ENCODE assay signal across 1 cellular context in the genomic region with DNA sequence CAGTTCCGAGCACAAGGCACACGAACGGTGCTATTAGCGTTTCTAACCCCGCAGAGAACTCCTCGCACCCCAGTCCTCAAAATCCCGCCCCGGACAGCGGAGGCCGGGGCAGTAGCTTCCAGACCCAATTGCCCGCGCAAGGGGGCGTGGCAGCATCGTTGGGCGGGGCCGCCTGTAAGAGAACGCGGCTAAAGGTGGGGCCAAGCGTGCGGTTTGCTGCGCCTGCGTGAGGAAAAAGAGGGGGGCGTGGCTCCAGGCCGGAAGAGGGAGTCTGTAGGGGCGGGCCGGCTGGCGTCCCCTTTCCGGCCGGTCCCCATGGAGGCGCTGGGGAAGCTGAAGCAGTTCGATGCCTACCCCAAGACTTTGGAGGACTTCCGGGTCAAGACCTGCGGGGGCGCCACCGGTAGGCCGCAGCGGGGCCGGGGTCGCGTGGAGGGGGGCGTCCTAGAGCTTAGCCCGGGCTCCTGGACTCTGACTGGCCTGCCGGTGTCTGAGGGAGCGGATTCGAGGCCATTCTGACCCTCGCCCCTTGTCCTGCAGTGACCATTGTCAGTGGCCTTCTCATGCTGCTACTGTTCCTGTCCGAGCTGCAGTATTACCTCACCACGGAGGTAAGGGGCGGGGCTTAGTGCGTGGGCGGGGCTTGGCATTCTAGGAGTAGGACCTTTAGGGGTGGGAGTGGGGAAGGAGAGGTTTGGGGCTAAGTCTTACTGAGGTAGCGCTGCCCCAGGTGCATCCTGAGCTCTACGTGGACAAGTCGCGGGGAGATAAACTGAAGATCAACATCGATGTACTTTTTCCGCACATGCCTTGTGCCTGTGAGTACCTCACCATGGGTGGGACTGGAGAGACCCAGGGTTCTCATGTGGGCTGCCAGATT.
A peak's percentile ranks its signal among the peaks of the same experiment; 100 is the strongest.
TF ChIP-seq lines count a peak whose summit lies in the region.

A gene (plus strand): TSS at position 296 of the 880 bp plus-strand sequence. CDS start 20 bp downstream, at position 316.

TF ChIP-seq in HepG2, 621 proteins besides CTCF, POLR2A, EP300 and RAD21 (continued from another document and continues in another):
- TF ChIP-seq FIP1L1 (IDR thresholded peaks at IDR 0.05; ENCODE audit: borderline replicate concordance, insufficient read depth, low read depth, low read length) (peak; percentile 96; the same call in 1 of the 2 replicates), HMG20B (CRISPR knock-in tag; conservative IDR thresholded peaks at IDR 0.05) (no peak; the same call in 1 of the 2 replicates), ZNF775 (CRISPR knock-in tag; IDR thresholded peaks at IDR 0.05; ENCODE audit: borderline replicate concordance) (0 out of 2 replicates have a peak, but pooled peaks have one; percentile 24), MYNN (CRISPR knock-in tag; IDR thresholded peaks at IDR 0.05; ENCODE audit: low read depth) (no peak), ZBTB38 (CRISPR knock-in tag; IDR thresholded peaks at IDR 0.05) (peak; percentile 99), MEIS2 (CRISPR knock-in tag; IDR thresholded peaks at IDR 0.05) (no peak), PCBP1 (IDR thresholded peaks at IDR 0.05; ENCODE audit: borderline replicate concordance, low read depth, low read length) (no peak), ZNF720 (CRISPR knock-in tag; IDR thresholded peaks at IDR 0.05) (no peak), GATAD2A (CRISPR knock-in tag; IDR thresholded peaks at IDR 0.05) (peak; percentile 21; the same call in 1 of the 2 replicates), SP1 (IDR thresholded peaks at IDR 0.05) (peak; percentile 20; the same call in 1 of the 2 replicates), SP1 (CRISPR knock-in tag; IDR thresholded peaks at IDR 0.05) (peak; percentile 97), RBM39 (IDR thresholded peaks at IDR 0.05; ENCODE audit: low read depth, low read length, poor library complexity, severe bottlenecking) (peak; percentile 99), ZNF552 (CRISPR knock-in tag; IDR thresholded peaks at IDR 0.05; ENCODE audit: borderline replicate concordance) (peak; percentile 76; the same call in 1 of the 2 replicates), ZNF75D (CRISPR knock-in tag; IDR thresholded peaks at IDR 0.05; ENCODE audit: borderline replicate concordance) (no peak; the same call in 1 of the 2 replicates), ZKSCAN1 (IDR thresholded peaks at IDR 0.05; ENCODE audit: low read length) (no peak), SOX13 (IDR thresholded peaks at IDR 0.05) (peak; percentile 21; the same call in 1 of the 2 replicates), SOX13 (CRISPR knock-in tag; conservative IDR thresholded peaks at IDR 0.05 in 1 of 2, IDR thresholded peaks at IDR 0.05 in 1 of 2) (no peak; a peak in 1 of 4 replicates), MBD4 (IDR thresholded peaks at IDR 0.05; ENCODE audit: borderline replicate concordance, low read length) (no peak), NRL (CRISPR knock-in tag; IDR thresholded peaks at IDR 0.05; ENCODE audit: borderline replicate concordance) (peak; percentile 96), ZSCAN25 (CRISPR knock-in tag; IDR thresholded peaks at IDR 0.05) (no peak), ZBTB20 (CRISPR knock-in tag; IDR thresholded peaks at IDR 0.05; ENCODE audit: borderline replicate concordance, low read depth) (peak; percentile 67; the same call in 1 of the 2 replicates), ZNF260 (CRISPR knock-in tag; IDR thresholded peaks at IDR 0.05; ENCODE audit: borderline replicate concordance, low read depth) (no peak), ZNF747 (CRISPR knock-in tag; IDR thresholded peaks at IDR 0.05; ENCODE audit: borderline replicate concordance) (peak; percentile 95), U2AF2 (IDR thresholded peaks at IDR 0.05; ENCODE audit: low read depth, low read length) (no peak), ZNF282 (IDR thresholded peaks at IDR 0.05; ENCODE audit: partially characterized antibody) (no peak), ZSCAN22 (CRISPR knock-in tag; IDR thresholded peaks at IDR 0.05) (no peak)
- TF ChIP-seq, protein P1, sequence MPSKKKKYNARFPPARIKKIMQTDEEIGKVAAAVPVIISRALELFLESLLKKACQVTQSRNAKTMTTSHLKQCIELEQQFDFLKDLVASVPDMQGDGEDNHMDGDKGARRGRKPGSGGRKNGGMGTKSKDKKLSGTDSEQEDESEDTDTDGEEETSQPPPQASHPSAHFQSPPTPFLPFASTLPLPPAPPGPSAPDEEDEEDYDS (CRISPR knock-in tag; IDR thresholded peaks at IDR 0.05): peak; percentile 73
- TF ChIP-seq, protein P2, sequence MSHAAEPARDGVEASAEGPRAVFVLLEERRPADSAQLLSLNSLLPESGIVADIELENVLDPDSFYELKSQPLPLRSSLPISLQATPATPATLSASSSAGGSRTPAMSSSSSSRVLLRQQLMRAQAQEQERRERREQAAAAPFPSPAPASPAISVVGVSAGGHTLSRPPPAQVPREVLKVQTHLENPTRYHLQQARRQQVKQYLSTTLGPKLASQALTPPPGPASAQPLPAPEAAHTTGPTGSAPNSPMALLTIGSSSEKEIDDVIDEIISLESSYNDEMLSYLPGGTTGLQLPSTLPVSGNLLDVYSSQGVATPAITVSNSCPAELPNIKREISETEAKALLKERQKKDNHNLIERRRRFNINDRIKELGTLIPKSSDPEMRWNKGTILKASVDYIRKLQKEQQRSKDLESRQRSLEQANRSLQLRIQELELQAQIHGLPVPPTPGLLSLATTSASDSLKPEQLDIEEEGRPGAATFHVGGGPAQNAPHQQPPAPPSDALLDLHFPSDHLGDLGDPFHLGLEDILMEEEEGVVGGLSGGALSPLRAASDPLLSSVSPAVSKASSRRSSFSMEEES (CRISPR knock-in tag; IDR thresholded peaks at IDR 0.05): no peak
- TF ChIP-seq, protein P3, sequence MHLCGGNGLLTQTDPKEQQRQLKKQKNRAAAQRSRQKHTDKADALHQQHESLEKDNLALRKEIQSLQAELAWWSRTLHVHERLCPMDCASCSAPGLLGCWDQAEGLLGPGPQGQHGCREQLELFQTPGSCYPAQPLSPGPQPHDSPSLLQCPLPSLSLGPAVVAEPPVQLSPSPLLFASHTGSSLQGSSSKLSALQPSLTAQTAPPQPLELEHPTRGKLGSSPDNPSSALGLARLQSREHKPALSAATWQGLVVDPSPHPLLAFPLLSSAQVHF (CRISPR knock-in tag; IDR thresholded peaks at IDR 0.05): 0 out of 2 replicates have a peak, but pooled peaks have one; percentile 26
- TF ChIP-seq, protein P4, sequence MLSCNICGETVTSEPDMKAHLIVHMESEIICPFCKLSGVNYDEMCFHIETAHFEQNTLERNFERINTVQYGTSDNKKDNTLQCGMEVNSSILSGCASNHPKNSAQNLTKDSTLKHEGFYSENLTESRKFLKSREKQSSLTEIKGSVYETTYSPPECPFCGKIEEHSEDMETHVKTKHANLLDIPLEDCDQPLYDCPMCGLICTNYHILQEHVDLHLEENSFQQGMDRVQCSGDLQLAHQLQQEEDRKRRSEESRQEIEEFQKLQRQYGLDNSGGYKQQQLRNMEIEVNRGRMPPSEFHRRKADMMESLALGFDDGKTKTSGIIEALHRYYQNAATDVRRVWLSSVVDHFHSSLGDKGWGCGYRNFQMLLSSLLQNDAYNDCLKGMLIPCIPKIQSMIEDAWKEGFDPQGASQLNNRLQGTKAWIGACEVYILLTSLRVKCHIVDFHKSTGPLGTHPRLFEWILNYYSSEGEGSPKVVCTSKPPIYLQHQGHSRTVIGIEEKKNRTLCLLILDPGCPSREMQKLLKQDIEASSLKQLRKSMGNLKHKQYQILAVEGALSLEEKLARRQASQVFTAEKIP (CRISPR knock-in tag; IDR thresholded peaks at IDR 0.05; ENCODE audit: borderline replicate concordance): no peak
- TF ChIP-seq, protein P5, sequence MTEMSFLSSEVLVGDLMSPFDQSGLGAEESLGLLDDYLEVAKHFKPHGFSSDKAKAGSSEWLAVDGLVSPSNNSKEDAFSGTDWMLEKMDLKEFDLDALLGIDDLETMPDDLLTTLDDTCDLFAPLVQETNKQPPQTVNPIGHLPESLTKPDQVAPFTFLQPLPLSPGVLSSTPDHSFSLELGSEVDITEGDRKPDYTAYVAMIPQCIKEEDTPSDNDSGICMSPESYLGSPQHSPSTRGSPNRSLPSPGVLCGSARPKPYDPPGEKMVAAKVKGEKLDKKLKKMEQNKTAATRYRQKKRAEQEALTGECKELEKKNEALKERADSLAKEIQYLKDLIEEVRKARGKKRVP (CRISPR knock-in tag; IDR thresholded peaks at IDR 0.05): 0 out of 4 replicates have a peak, but pooled peaks of 1 of the 2 experiments have one; percentile 52
- TF ChIP-seq, protein P6, sequence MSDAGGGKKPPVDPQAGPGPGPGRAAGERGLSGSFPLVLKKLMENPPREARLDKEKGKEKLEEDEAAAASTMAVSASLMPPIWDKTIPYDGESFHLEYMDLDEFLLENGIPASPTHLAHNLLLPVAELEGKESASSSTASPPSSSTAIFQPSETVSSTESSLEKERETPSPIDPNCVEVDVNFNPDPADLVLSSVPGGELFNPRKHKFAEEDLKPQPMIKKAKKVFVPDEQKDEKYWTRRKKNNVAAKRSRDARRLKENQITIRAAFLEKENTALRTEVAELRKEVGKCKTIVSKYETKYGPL (CRISPR knock-in tag; IDR thresholded peaks at IDR 0.05): no peak
- TF ChIP-seq, protein P7, sequence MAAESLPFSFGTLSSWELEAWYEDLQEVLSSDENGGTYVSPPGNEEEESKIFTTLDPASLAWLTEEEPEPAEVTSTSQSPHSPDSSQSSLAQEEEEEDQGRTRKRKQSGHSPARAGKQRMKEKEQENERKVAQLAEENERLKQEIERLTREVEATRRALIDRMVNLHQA (CRISPR knock-in tag; IDR thresholded peaks at IDR 0.05): no peak
- TF ChIP-seq, protein P8, sequence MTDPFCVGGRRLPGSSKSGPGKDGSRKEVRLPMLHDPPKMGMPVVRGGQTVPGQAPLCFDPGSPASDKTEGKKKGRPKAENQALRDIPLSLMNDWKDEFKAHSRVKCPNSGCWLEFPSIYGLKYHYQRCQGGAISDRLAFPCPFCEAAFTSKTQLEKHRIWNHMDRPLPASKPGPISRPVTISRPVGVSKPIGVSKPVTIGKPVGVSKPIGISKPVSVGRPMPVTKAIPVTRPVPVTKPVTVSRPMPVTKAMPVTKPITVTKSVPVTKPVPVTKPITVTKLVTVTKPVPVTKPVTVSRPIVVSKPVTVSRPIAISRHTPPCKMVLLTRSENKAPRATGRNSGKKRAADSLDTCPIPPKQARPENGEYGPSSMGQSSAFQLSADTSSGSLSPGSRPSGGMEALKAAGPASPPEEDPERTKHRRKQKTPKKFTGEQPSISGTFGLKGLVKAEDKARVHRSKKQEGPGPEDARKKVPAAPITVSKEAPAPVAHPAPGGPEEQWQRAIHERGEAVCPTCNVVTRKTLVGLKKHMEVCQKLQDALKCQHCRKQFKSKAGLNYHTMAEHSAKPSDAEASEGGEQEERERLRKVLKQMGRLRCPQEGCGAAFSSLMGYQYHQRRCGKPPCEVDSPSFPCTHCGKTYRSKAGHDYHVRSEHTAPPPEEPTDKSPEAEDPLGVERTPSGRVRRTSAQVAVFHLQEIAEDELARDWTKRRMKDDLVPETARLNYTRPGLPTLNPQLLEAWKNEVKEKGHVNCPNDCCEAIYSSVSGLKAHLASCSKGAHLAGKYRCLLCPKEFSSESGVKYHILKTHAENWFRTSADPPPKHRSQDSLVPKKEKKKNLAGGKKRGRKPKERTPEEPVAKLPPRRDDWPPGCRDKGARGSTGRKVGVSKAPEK (CRISPR knock-in tag; IDR thresholded peaks at IDR 0.05; ENCODE audit: borderline replicate concordance): no peak
- TF ChIP-seq, protein P9, sequence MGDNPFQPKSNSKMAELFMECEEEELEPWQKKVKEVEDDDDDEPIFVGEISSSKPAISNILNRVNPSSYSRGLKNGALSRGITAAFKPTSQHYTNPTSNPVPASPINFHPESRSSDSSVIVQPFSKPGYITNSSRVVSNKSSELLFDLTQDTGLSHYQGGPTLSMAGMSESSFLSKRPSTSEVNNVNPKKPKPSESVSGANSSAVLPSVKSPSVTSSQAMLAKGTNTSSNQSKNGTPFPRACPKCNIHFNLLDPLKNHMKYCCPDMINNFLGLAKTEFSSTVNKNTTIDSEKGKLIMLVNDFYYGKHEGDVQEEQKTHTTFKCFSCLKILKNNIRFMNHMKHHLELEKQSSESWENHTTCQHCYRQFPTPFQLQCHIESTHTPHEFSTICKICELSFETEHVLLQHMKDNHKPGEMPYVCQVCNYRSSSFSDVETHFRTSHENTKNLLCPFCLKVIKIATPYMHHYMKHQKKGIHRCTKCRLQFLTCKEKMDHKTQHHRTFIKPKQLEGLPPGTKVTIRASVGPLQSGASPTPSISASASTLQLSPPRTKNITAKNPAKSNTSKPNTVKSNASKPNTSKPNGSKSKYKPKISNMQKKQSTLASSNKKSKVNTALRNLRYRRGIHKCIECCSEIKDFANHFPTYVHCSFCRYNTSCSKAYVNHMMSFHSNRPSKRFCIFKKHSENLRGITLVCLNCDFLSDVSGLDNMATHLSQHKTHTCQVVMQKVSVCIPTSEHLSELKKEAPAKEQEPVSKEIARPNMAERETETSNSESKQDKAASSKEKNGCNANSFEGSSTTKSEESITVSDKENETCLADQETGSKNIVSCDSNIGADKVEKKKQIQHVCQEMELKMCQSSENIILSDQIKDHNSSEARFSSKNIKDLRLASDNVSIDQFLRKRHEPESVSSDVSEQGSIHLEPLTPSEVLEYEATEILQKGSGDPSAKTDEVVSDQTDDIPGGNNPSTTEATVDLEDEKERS (CRISPR knock-in tag; IDR thresholded peaks at IDR 0.05): no peak; the same call in 1 of the 2 replicates
- TF ChIP-seq, protein P10, sequence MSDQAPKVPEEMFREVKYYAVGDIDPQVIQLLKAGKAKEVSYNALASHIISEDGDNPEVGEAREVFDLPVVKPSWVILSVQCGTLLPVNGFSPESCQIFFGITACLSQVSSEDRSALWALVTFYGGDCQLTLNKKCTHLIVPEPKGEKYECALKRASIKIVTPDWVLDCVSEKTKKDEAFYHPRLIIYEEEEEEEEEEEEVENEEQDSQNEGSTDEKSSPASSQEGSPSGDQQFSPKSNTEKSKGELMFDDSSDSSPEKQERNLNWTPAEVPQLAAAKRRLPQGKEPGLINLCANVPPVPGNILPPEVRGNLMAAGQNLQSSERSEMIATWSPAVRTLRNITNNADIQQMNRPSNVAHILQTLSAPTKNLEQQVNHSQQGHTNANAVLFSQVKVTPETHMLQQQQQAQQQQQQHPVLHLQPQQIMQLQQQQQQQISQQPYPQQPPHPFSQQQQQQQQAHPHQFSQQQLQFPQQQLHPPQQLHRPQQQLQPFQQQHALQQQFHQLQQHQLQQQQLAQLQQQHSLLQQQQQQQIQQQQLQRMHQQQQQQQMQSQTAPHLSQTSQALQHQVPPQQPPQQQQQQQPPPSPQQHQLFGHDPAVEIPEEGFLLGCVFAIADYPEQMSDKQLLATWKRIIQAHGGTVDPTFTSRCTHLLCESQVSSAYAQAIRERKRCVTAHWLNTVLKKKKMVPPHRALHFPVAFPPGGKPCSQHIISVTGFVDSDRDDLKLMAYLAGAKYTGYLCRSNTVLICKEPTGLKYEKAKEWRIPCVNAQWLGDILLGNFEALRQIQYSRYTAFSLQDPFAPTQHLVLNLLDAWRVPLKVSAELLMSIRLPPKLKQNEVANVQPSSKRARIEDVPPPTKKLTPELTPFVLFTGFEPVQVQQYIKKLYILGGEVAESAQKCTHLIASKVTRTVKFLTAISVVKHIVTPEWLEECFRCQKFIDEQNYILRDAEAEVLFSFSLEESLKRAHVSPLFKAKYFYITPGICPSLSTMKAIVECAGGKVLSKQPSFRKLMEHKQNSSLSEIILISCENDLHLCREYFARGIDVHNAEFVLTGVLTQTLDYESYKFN (CRISPR knock-in tag; conservative IDR thresholded peaks at IDR 0.05): peak; percentile 66
- TF ChIP-seq, protein P11, sequence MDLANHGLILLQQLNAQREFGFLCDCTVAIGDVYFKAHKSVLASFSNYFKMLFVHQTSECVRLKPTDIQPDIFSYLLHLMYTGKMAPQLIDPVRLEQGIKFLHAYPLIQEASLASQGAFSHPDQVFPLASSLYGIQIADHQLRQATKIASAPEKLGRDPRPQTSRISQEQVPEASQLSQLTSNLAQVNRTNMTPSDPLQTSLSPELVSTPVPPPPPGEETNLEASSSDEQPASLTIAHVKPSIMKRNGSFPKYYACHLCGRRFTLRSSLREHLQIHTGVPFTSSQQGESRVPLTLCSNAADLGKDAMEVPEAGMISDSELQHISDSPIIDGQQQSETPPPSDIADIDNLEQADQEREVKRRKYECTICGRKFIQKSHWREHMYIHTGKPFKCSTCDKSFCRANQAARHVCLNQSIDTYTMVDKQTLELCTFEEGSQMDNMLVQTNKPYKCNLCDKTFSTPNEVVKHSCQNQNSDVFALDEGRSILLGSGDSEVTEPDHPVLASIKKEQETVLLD (CRISPR knock-in tag; IDR thresholded peaks at IDR 0.05; ENCODE audit: low read depth): peak; percentile 78; the same call in 1 of the 2 replicates
